ENCODE assay signal across 35 cellular contexts in the genomic region with DNA sequence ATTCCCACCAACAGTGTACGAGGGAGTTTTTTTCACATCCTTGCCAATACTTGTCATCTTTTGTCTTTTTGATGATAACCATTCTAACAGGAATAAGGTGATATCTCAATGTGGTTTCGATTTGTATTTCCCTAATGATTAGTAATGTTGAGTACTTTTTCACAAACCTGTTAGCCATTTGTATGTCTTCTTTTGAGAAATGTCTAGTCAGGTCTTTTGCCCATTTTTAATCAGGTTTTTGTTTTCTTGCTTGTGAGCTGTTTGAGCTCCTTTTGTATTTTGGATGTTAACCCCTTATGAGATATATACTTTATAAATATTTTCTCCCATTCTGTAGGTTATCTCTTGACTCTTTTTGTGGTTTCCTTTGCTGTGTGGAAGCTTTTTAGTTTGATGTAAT. TPM values are rescaled to one million over a fixed set of nuclear protein-coding genes. Genes with fewer than 3 reads are reported as not detected.
"Had no signal": no experiment of that assay in that cellular context is flagged by ENCODE, and none has a peak within 500 bp of the region (broad histone marks: within the 10 kb centered on the region; RNA-seq: fewer than 3 reads in every experiment).

No MANE protein-coding gene starts in this region.

- H3K9me3 ChIP-seq: ascending aorta, breast epithelium, colonic mucosa, esophagus squamous epithelium, heart right ventricle had no signal

- H3K36me3 ChIP-seq: ascending aorta, breast epithelium, cardiac muscle cell, colonic mucosa, esophagus squamous epithelium, gastroesophageal sphincter, heart right ventricle had no signal

- H3K4me2 ChIP-seq: hepatocyte had no signal

- H3K27me3 ChIP-seq: ascending aorta, breast epithelium, colonic mucosa, esophagus squamous epithelium had no signal

- H2AFZ ChIP-seq: hepatocyte had no signal

- H3K79me2 ChIP-seq: hepatocyte had no signal

- H3K27ac ChIP-seq: ascending aorta, breast epithelium, cardiac muscle cell, colonic mucosa, epithelial cell of prostate, esophagus squamous epithelium, gastroesophageal sphincter, heart right ventricle, hepatocyte had no signal

- DNase-seq: activated CD4-positive, alpha-beta memory T cell treated with anti-CD3 and anti-CD28 coated beads, Interleukin-2, amount 10 ng/mL, durations not matched to agents 7 days and 5 days; activated CD4-positive, alpha-beta T cell treated with anti-CD3 and anti-CD28 coated beads for 36 hours; activated CD4-positive, alpha-beta T cell treated with anti-CD3 and anti-CD28 coated beads, Interleukin-2, amount 10 ng/mL, durations not matched to agents 24 days and 14 days; activated CD4-positive, CD25-positive, alpha-beta regulatory T cell; activated CD4-positive, CD25-positive, alpha-beta regulatory T cell treated with anti-CD3 and anti-CD28 coated beads, Interleukin-2, amount 50 U/mL, for 72 hours; activated CD8-positive, alpha-beta memory T cell treated with anti-CD3 and anti-CD28 coated beads, Interleukin-2, amount 50 U/mL, for 48 hours; activated gamma-delta T cell; activated naive CD4-positive, alpha-beta T cell; activated naive CD4-positive, alpha-beta T cell treated with anti-CD3 and anti-CD28 coated beads, Interleukin-2, amount 10 ng/mL, durations not matched to agents 7 days and 5 days; activated naive CD8-positive, alpha-beta T cell treated with anti-CD3 and anti-CD28 coated beads, Interleukin-2, amount 10 ng/mL, durations not matched to agents 7 days and 5 days; activated T-cell treated with anti-CD3 and anti-CD28 coated beads for 4 hours; activated T-cell treated with anti-CD3 and anti-CD28 coated beads, Interleukin-2, amount 50 U/mL, for 24 hours; activated T-cell treated with anti-CD3 and anti-CD28 coated beads, Interleukin-2, amount 50 U/mL, for 72 hours; central memory CD4-positive, alpha-beta T cell; cerebellar nuclear complex; colonic mucosa; effector CD8-positive, alpha-beta T cell; esophagus squamous epithelium; foreskin melanocyte; heart right ventricle; T-helper 2 cell had no signal

- H3K4me1 ChIP-seq: ascending aorta, breast epithelium, colonic mucosa, esophagus squamous epithelium, gastroesophageal sphincter, heart right ventricle had no signal

- ATAC-seq: activated CD4-positive, alpha-beta T cell treated with anti-CD3 and anti-CD28 coated beads for 36 hours; activated naive CD4-positive, alpha-beta T cell treated with anti-CD3 and anti-CD28 coated beads, Interleukin-2, amount 50 U/mL, for 72 hours; activated T-cell treated with anti-CD3 and anti-CD28 coated beads, Interleukin-2, amount 50 U/mL, for 72 hours; gastroesophageal sphincter; heart right ventricle had no signal

- H3K4me3 ChIP-seq: ascending aorta, breast epithelium, cardiac muscle cell, colonic mucosa, esophagus squamous epithelium, gastroesophageal sphincter, heart right ventricle, hepatocyte had no signal

- FAIRE-seq: endometrium, endothelial cell of umbilical vein had no signal

RNA-seq across cellular contexts. Expression of gene KRTAP4-5, which starts 1.9 kb away (rescaled TPM):
- total RNA-seq: activated CD4-positive, alpha-beta memory T cell treated with anti-CD3 and anti-CD28 coated beads, Interleukin-2, amount 10 ng/mL, durations not matched to agents 7 days and 5 days; activated CD4-positive, alpha-beta T cell treated with anti-CD3 and anti-CD28 coated beads for 36 hours; activated CD4-positive, alpha-beta T cell treated with anti-CD3 and anti-CD28 coated beads, Interleukin-2, amount 10 ng/mL, durations not matched to agents 24 days and 14 days; activated naive CD4-positive, alpha-beta T cell treated with anti-CD3 and anti-CD28 coated beads, Interleukin-2, amount 50 U/mL, for 72 hours; activated naive CD8-positive, alpha-beta T cell treated with anti-CD3 and anti-CD28 coated beads, Interleukin-2, amount 10 ng/mL, durations not matched to agents 7 days and 5 days; activated T-cell treated with anti-CD3 and anti-CD28 coated beads, Interleukin-2, amount 50 U/mL, for 72 hours; ascending aorta; breast epithelium; cardiac muscle cell; colonic mucosa; dermis microvascular lymphatic vessel endothelial cell; endothelial cell of umbilical vein; esophagus squamous epithelium; fibroblast of lung; fibroblast of villous mesenchyme; gastroesophageal sphincter; glomerular endothelial cell; heart right ventricle; hepatocyte had no signal
- polyA plus RNA-seq: cardiac muscle cell, endothelial cell of umbilical vein, esophagus, fibroblast of lung, heart right ventricle, hepatocyte had no signal

RNA-seq across cellular contexts. Expression of gene KRTAP4-4, which starts 9.0 kb away (rescaled TPM):
- total RNA-seq: activated CD4-positive, alpha-beta memory T cell treated with anti-CD3 and anti-CD28 coated beads, Interleukin-2, amount 10 ng/mL, durations not matched to agents 7 days and 5 days; activated CD4-positive, alpha-beta T cell treated with anti-CD3 and anti-CD28 coated beads for 36 hours; activated CD4-positive, alpha-beta T cell treated with anti-CD3 and anti-CD28 coated beads, Interleukin-2, amount 10 ng/mL, durations not matched to agents 24 days and 14 days; activated naive CD4-positive, alpha-beta T cell treated with anti-CD3 and anti-CD28 coated beads, Interleukin-2, amount 50 U/mL, for 72 hours; activated naive CD8-positive, alpha-beta T cell treated with anti-CD3 and anti-CD28 coated beads, Interleukin-2, amount 10 ng/mL, durations not matched to agents 7 days and 5 days; activated T-cell treated with anti-CD3 and anti-CD28 coated beads, Interleukin-2, amount 50 U/mL, for 72 hours; ascending aorta; breast epithelium; cardiac muscle cell; colonic mucosa; dermis microvascular lymphatic vessel endothelial cell; endothelial cell of umbilical vein; esophagus squamous epithelium; fibroblast of lung; fibroblast of villous mesenchyme; gastroesophageal sphincter; glomerular endothelial cell; heart right ventricle; hepatocyte had no signal
- polyA plus RNA-seq: cardiac muscle cell, endothelial cell of umbilical vein, esophagus, fibroblast of lung, heart right ventricle, hepatocyte had no signal

RNA-seq across cellular contexts. Expression of gene KRTAP4-6, which starts 11.2 kb away (rescaled TPM):
- total RNA-seq: activated CD4-positive, alpha-beta memory T cell treated with anti-CD3 and anti-CD28 coated beads, Interleukin-2, amount 10 ng/mL, durations not matched to agents 7 days and 5 days; activated CD4-positive, alpha-beta T cell treated with anti-CD3 and anti-CD28 coated beads for 36 hours; activated CD4-positive, alpha-beta T cell treated with anti-CD3 and anti-CD28 coated beads, Interleukin-2, amount 10 ng/mL, durations not matched to agents 24 days and 14 days; activated naive CD4-positive, alpha-beta T cell treated with anti-CD3 and anti-CD28 coated beads, Interleukin-2, amount 50 U/mL, for 72 hours; activated naive CD8-positive, alpha-beta T cell treated with anti-CD3 and anti-CD28 coated beads, Interleukin-2, amount 10 ng/mL, durations not matched to agents 7 days and 5 days; activated T-cell treated with anti-CD3 and anti-CD28 coated beads, Interleukin-2, amount 50 U/mL, for 72 hours; ascending aorta; breast epithelium; cardiac muscle cell; colonic mucosa; dermis microvascular lymphatic vessel endothelial cell; endothelial cell of umbilical vein; esophagus squamous epithelium; fibroblast of lung; fibroblast of villous mesenchyme; gastroesophageal sphincter; glomerular endothelial cell; heart right ventricle; hepatocyte had no signal
- polyA plus RNA-seq: cardiac muscle cell, endothelial cell of umbilical vein, esophagus, fibroblast of lung, heart right ventricle, hepatocyte had no signal

RNA-seq across cellular contexts. Expression of gene KRTAP4-3, which starts 16.5 kb away (rescaled TPM):
- total RNA-seq: activated CD4-positive, alpha-beta memory T cell treated with anti-CD3 and anti-CD28 coated beads, Interleukin-2, amount 10 ng/mL, durations not matched to agents 7 days and 5 days; activated CD4-positive, alpha-beta T cell treated with anti-CD3 and anti-CD28 coated beads for 36 hours; activated CD4-positive, alpha-beta T cell treated with anti-CD3 and anti-CD28 coated beads, Interleukin-2, amount 10 ng/mL, durations not matched to agents 24 days and 14 days; activated naive CD4-positive, alpha-beta T cell treated with anti-CD3 and anti-CD28 coated beads, Interleukin-2, amount 50 U/mL, for 72 hours; activated naive CD8-positive, alpha-beta T cell treated with anti-CD3 and anti-CD28 coated beads, Interleukin-2, amount 10 ng/mL, durations not matched to agents 7 days and 5 days; activated T-cell treated with anti-CD3 and anti-CD28 coated beads, Interleukin-2, amount 50 U/mL, for 72 hours; ascending aorta; breast epithelium; cardiac muscle cell; colonic mucosa; dermis microvascular lymphatic vessel endothelial cell; endothelial cell of umbilical vein; esophagus squamous epithelium; fibroblast of lung; fibroblast of villous mesenchyme; gastroesophageal sphincter; glomerular endothelial cell; heart right ventricle; hepatocyte had no signal
- polyA plus RNA-seq: cardiac muscle cell, endothelial cell of umbilical vein, esophagus, fibroblast of lung, heart right ventricle, hepatocyte had no signal

RNA-seq across cellular contexts. Expression of gene KRTAP4-2, which starts 26.5 kb away (rescaled TPM):
- total RNA-seq: activated CD4-positive, alpha-beta memory T cell treated with anti-CD3 and anti-CD28 coated beads, Interleukin-2, amount 10 ng/mL, durations not matched to agents 7 days and 5 days; activated CD4-positive, alpha-beta T cell treated with anti-CD3 and anti-CD28 coated beads for 36 hours; activated CD4-positive, alpha-beta T cell treated with anti-CD3 and anti-CD28 coated beads, Interleukin-2, amount 10 ng/mL, durations not matched to agents 24 days and 14 days; activated naive CD4-positive, alpha-beta T cell treated with anti-CD3 and anti-CD28 coated beads, Interleukin-2, amount 50 U/mL, for 72 hours; activated naive CD8-positive, alpha-beta T cell treated with anti-CD3 and anti-CD28 coated beads, Interleukin-2, amount 10 ng/mL, durations not matched to agents 7 days and 5 days; activated T-cell treated with anti-CD3 and anti-CD28 coated beads, Interleukin-2, amount 50 U/mL, for 72 hours; ascending aorta; breast epithelium; cardiac muscle cell; colonic mucosa; dermis microvascular lymphatic vessel endothelial cell; endothelial cell of umbilical vein; esophagus squamous epithelium; fibroblast of lung; fibroblast of villous mesenchyme; gastroesophageal sphincter; glomerular endothelial cell; heart right ventricle; hepatocyte had no signal
- polyA plus RNA-seq: cardiac muscle cell, endothelial cell of umbilical vein, esophagus, fibroblast of lung, heart right ventricle, hepatocyte had no signal
